ENCODE assay signal across 11 cellular contexts in genomic region chr10:24457661-24458318, GRCh38.
DNase-seq lines count a peak whose midpoint lies in the region; ATAC-seq and TF ChIP-seq lines count a peak whose summit lies in the region.
"Had no signal": no experiment of that assay in that cellular context is flagged by ENCODE, and none has a peak within 500 bp of the region (broad histone marks: within the 10 kb centered on the region; RNA-seq: fewer than 3 reads in every experiment).

No MANE protein-coding gene starts in this region.

- no peaks in the 10 kb centered on the region for H3K36me3 ChIP-seq in vagina
- H3K36me3 ChIP-seq: heart left ventricle had no signal

- H3K27ac Mint-ChIP-seq in stimulated activated naive CD8-positive, alpha-beta T cell treated with anti-CD3 and anti-CD28 coated beads, Interleukin-15, amount 100 ng/mL, for 72 hours: peak overlapping the region in 1 of 2 donors; percentile 19

- no peak overlapping the region for H3K4me3 Mint-ChIP-seq in stimulated activated naive CD8-positive, alpha-beta T cell treated with anti-CD3 and anti-CD28 coated beads, Interleukin-15, amount 100 ng/mL, for 72 hours
- no peak overlapping the region for H3K4me3 Mint-ChIP-seq in activated T-cell treated with anti-CD3 and anti-CD28 coated beads, Interleukin-2, amount 50 U/mL, for 4 hours

- peak overlapping the region; percentile 37 for H3K27ac ChIP-seq in vagina
- H3K27ac ChIP-seq: heart left ventricle had no signal

- no peak for TF ChIP-seq CTCF in vagina (IDR thresholded peaks at IDR 0.05)

- no peaks in the 10 kb centered on the region for H3K27me3 ChIP-seq in vagina
- H3K27me3 ChIP-seq: heart left ventricle had no signal

- H3K27me3 Mint-ChIP-seq in stimulated activated naive CD8-positive, alpha-beta T cell treated with anti-CD3 and anti-CD28 coated beads, Interleukin-15, amount 100 ng/mL, for 72 hours: peaks cover 72% of the 10 kb centered on the region
- H3K27me3 Mint-ChIP-seq in activated T-cell treated with anti-CD3 and anti-CD28 coated beads, Interleukin-2, amount 50 U/mL, for 4 hours (ENCODE audit: low read depth): peaks cover 25% of the 10 kb centered on the region

- no peak for DNase-seq in stimulated activated naive CD8-positive, alpha-beta T cell treated with anti-CD3 and anti-CD28 coated beads, Interleukin-15, amount 100 ng/mL, for 72 hours
- no peak for DNase-seq in stimulated activated naive CD8-positive, alpha-beta T cell treated with anti-CD3 and anti-CD28 coated beads, Interleukin-15, Interleukin-2, amounts not matched to agents 100 U/mL and 50 U/mL, for 24 hours
- DNase-seq in astrocyte of the hippocampus (ENCODE audit: low read depth, low spot score) (peak; percentile 68), left colon (no peak), vagina (ENCODE audit: extremely low spot score in 2 of 2) (no peak), posterior vena cava (ENCODE audit: low spot score) (no peak)
- no peak for DNase-seq in activated T-cell treated with anti-CD3 and anti-CD28 coated beads, Interleukin-2, amount 50 U/mL, for 4 hours
- DNase-seq: heart left ventricle, NCI-H2081 had no signal

- H3K9me3 ChIP-seq in vagina: no peaks in the 10 kb centered on the region
- H3K9me3 ChIP-seq: heart left ventricle had no signal

- intact Hi-C loops in left colon (cut with DNase I, micrococcal nuclease) (no loop called here), vagina (cut with DNase I) (no loop called here), posterior vena cava (cut with DNase I) (no loop called here)

- H3K4me1 Mint-ChIP-seq in stimulated activated naive CD8-positive, alpha-beta T cell treated with anti-CD3 and anti-CD28 coated beads, Interleukin-15, amount 100 ng/mL, for 72 hours: peaks cover 6% of the 10 kb centered on the region
- H3K4me1 Mint-ChIP-seq in activated T-cell treated with anti-CD3 and anti-CD28 coated beads, Interleukin-2, amount 50 U/mL, for 4 hours (ENCODE audit: low read depth): peaks cover 2% of the 10 kb centered on the region

- H3K36me3 Mint-ChIP-seq in activated T-cell treated with anti-CD3 and anti-CD28 coated beads, Interleukin-2, amount 50 U/mL, for 4 hours (ENCODE audit: insufficient read depth): no peaks in the 10 kb centered on the region

- H3K9me3 Mint-ChIP-seq in stimulated activated naive CD8-positive, alpha-beta T cell treated with anti-CD3 and anti-CD28 coated beads, Interleukin-15, amount 100 ng/mL, for 72 hours: no peaks in the 10 kb centered on the region
- H3K9me3 Mint-ChIP-seq in activated T-cell treated with anti-CD3 and anti-CD28 coated beads, Interleukin-2, amount 50 U/mL, for 4 hours: no peaks in the 10 kb centered on the region

- ATAC-seq in stimulated activated naive CD8-positive, alpha-beta T cell treated with anti-CD3 and anti-CD28 coated beads, Interleukin-15, amount 100 ng/mL, for 72 hours: peak; percentile 48
- no peak for ATAC-seq in stimulated activated naive CD8-positive, alpha-beta T cell treated with anti-CD3 and anti-CD28 coated beads, Interleukin-15, Interleukin-2, amounts not matched to agents 100 U/mL and 50 U/mL, for 24 hours
- peak; percentile 72 for ATAC-seq in left colon
- no peak for ATAC-seq in HG03565 (IDR thresholded peaks at IDR 0.05; ENCODE audit: unreplicated experiment)
- ATAC-seq in activated T-cell treated with anti-CD3 and anti-CD28 coated beads, Interleukin-2, amount 50 U/mL, for 4 hours: no peak
- ATAC-seq: Panc1 had no signal

- no peak for TF ChIP-seq POLR2A in vagina (IDR thresholded peaks at IDR 0.05)

- H3K4me3 ChIP-seq in vagina: no peak overlapping the region
- H3K4me3 ChIP-seq: heart left ventricle had no signal

- H3K4me1 ChIP-seq in vagina: peaks cover 24% of the 10 kb centered on the region

Comparison
In these comparisons a context has a peak if more than half of its experiments do, and no peak if none do; other contexts are left out.
1. ATAC-seq: peak in stimulated activated naive CD8-positive, alpha-beta T cell treated with anti-CD3 and anti-CD28 coated beads, Interleukin-15, amount 100 ng/mL, for 72 hours (single experiment) and left colon (single experiment); none in stimulated activated naive CD8-positive, alpha-beta T cell treated with anti-CD3 and anti-CD28 coated beads, Interleukin-15, Interleukin-2, amounts not matched to agents 100 U/mL and 50 U/mL, for 24 hours (single experiment), HG03565 (single experiment) and activated T-cell treated with anti-CD3 and anti-CD28 coated beads, Interleukin-2, amount 50 U/mL, for 4 hours (0 of 2).